In the genomic region with DNA sequence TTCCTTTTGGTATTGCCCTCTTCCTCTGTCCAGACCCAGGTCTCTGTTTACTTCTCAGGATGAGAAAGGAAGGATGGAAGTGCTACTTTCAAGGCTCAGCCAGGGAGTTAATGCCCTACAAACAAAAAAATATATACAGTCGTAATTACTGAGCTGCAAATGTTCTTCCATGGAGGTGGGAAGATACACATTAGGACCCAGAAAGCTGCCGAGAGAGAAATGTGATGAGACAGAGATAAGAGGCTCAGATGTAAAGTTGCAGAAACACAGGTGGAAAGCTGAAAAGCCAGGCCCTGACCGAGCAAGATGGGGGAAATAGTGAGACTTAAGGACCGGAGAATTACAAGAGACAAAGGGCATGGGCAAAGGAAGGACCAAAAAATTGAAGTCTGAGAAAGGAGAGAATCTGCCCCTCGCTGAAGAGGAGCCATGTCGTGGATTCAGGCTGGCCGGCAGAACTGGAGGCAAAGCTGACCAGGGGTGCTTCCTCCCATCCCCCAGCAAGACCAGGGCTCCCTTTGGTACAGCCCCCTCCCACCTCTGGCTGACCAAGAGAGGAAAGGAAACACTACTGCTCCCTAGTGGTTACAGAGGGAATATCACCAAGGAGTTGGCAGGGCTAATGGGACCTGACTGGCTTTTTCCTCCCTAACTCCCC, we compare ENCODE assay signal across 8 cellular contexts. TPM values are rescaled to one million over a fixed set of nuclear protein-coding genes. Genes with fewer than 3 reads are reported as not detected.
DNase-seq lines count a peak whose midpoint lies in the region; ATAC-seq, FAIRE-seq and TF ChIP-seq lines count a peak whose summit lies in the region.

No MANE protein-coding gene starts in this region.

- CTCF ChIA-PET in GM12878 (lab: Yijun Ruan, JAX) = interaction anchor here (0.8 to 11.4 kb wide), 15 partner anchors 9 to 214 kb away, joined by 3 to 131 read pairs (median 5); a partner anchor contains a TSS

- RAD21 ChIA-PET in GM12878 (lab: Charles Lee; ENCODE audit: unreplicated experiment) = interaction anchor here (0.6 to 2.3 kb wide), 4 partner anchors 19 to 61 kb away, joined by 3 to 10 read pairs (median 4); no protein-coding TSS in a partner anchor

- H3K27ac ChIP-seq in GM12878 (ENCODE audit: control insufficient read depth, insufficient read depth) (no peak overlapping the region), iPS-18a (ENCODE audit: low read length) (peak overlapping the region; percentile 95)

- SMC1A ChIA-PET in GM12878 (lab: Charles Lee; ENCODE audit: uncharacterized antibody, unreplicated experiment) = interaction anchor here (0.6 to 2.0 kb wide), 5 partner anchors 11 to 64 kb away, joined by 3 to 4 read pairs (median 4); no protein-coding TSS in a partner anchor

- H3K9ac ChIP-seq in GM12878 (ENCODE audit: control insufficient read depth, insufficient read depth, low read length) (no peak overlapping the region), iPS-18a (ENCODE audit: low read length) (peak overlapping the region; percentile 88)

- H3K36me3 Mint-ChIP-seq in stimulated activated effector memory CD8-positive, alpha-beta T cell treated with anti-CD3 and anti-CD28 coated beads, Interleukin-12 subunit alpha, Interleukin-12 subunit beta, amount 100 ng/mL, for 72 hours = no peaks in the 10 kb centered on the region

- no peak for TF ChIP-seq POLR2A in GM12878 (IDR thresholded peaks at IDR 0.05; ENCODE audit: low read depth, low read length)

- H3K9me3 ChIP-seq in GM12878 (replicated peaks; ENCODE audit: control insufficient read depth, insufficient read depth, low read length) = no peaks in the 10 kb centered on the region
- no peaks in the 10 kb centered on the region for H3K9me3 ChIP-seq in iPS-18a (ENCODE audit: control insufficient read depth, low read depth, low read length)

- TF ChIP-seq RAD21 in GM12878 (IDR thresholded peaks at IDR 0.05; ENCODE audit: insufficient read depth, low read depth, low read length) = peak; percentile 61

- H3K4me1 Mint-ChIP-seq in stimulated activated effector memory CD8-positive, alpha-beta T cell treated with anti-CD3 and anti-CD28 coated beads, Interleukin-12 subunit alpha, Interleukin-12 subunit beta, amount 100 ng/mL, for 72 hours = peaks cover 7% of the 10 kb centered on the region

- intact Hi-C loops in GM12878 (cut with micrococcal nuclease; ENCODE audit: unreplicated experiment) = loop anchor here (5.0 kb wide), 1 partner anchor 42 kb away; no protein-coding TSS in a partner anchor

- FAIRE-seq in GM12878 (lab: Jason Lieb, UNC) = peak; percentile 86

- no peak overlapping the region for H3K4me3 ChIP-seq in H7 (ENCODE audit: insufficient read depth, low read depth, low read length)
- no peak overlapping the region for H3K4me3 ChIP-seq in GM12878
- peak overlapping the region; percentile 75 for H3K4me3 ChIP-seq in iPS-18a (ENCODE audit: low read length)

- no peak overlapping the region for H3K27ac Mint-ChIP-seq in stimulated activated effector memory CD8-positive, alpha-beta T cell treated with anti-CD3 and anti-CD28 coated beads, Interleukin-12 subunit alpha, Interleukin-12 subunit beta, amount 100 ng/mL, for 72 hours

- POLR2A ChIA-PET in GM12878 (lab: Charles Lee) = no interaction called here

- no peak overlapping the region for H3K4me2 ChIP-seq in GM12878 (ENCODE audit: control insufficient read depth, insufficient read depth)

- H3K9me3 Mint-ChIP-seq in stimulated activated effector memory CD8-positive, alpha-beta T cell treated with anti-CD3 and anti-CD28 coated beads, Interleukin-12 subunit alpha, Interleukin-12 subunit beta, amount 100 ng/mL, for 72 hours = no peaks in the 10 kb centered on the region

- H3K4me1 ChIP-seq in GM12878 (ENCODE audit: control insufficient read depth, insufficient read depth, low read length) = no peaks in the 10 kb centered on the region
- peaks cover 29% of the 10 kb centered on the region for H3K4me1 ChIP-seq in iPS-18a (ENCODE audit: control insufficient read depth, low read depth, low read length)

- no peaks in the 10 kb centered on the region for H3K27me3 ChIP-seq in H7 (ENCODE audit: control insufficient read depth, insufficient read depth, low read length)
- H3K27me3 ChIP-seq in GM12878 (replicated peaks in 1 of 2; ENCODE audit: control insufficient read depth in 2 of 2, insufficient read depth in 2 of 2, low read length in 1 of 2) = no peaks in the 10 kb centered on the region
- H3K27me3 ChIP-seq in iPS-18a (ENCODE audit: control insufficient read depth, insufficient read depth, low read length) = no peaks in the 10 kb centered on the region

- peak; percentile 68 to 85 (median 84) for TF ChIP-seq CTCF in GM12878 (IDR thresholded peaks at IDR 0.05 in 2 of 3, conservative IDR thresholded peaks at IDR 0.05 in 1 of 3; ENCODE audit: control insufficient read depth in 2 of 3, extremely low read depth in 1 of 3, insufficient read depth in 1 of 3, low read depth in 3 of 3, low read length in 3 of 3)

- H4K20me1 ChIP-seq in GM12878 (ENCODE audit: control insufficient read depth, insufficient read depth) = no peaks in the 10 kb centered on the region

- DNase-seq in DMS53 (lab: John Stamatoyannopoulos, UW) (peak; percentile 51), H7 (peak; percentile 88), NCI-H345 treated with DMSO at 0.1 percent for 48 hours (lab: John Stamatoyannopoulos, UW; ENCODE audit: unreplicated experiment) (peak; percentile 29), GM12878 (ENCODE audit: low read depth, low spot score) (no peak), mesenteric fat pad (ENCODE audit: low spot score) (no peak)
- no peak for DNase-seq in stimulated activated effector memory CD8-positive, alpha-beta T cell treated with anti-CD3 and anti-CD28 coated beads, Interleukin-12 subunit alpha, Interleukin-12 subunit beta, amount 100 ng/mL, for 72 hours (ENCODE audit: low spot score in 2 of 2)
- no peak for DNase-seq in stimulated activated CD4-positive, alpha-beta T cell treated with anti-CD3 and anti-CD28 coated beads, Interleukin-12 subunit alpha, Interleukin-12 subunit beta, amount 100 ng/mL, for 4 hours

- ATAC-seq in GM12878 = peak; percentile 95
- ATAC-seq in stimulated activated effector memory CD8-positive, alpha-beta T cell treated with anti-CD3 and anti-CD28 coated beads, Interleukin-12 subunit alpha, Interleukin-12 subunit beta, amount 100 ng/mL, for 72 hours = peak; percentile 62

- H3K36me3 ChIP-seq in H7 (replicated peaks; ENCODE audit: control insufficient read depth, insufficient read depth, low read length) (peaks cover 10% of the 10 kb centered on the region), GM12878 (ENCODE audit: control insufficient read depth in 2 of 2, insufficient read depth in 2 of 2, low read length in 1 of 2) (no peaks in the 10 kb centered on the region), iPS-18a (ENCODE audit: control insufficient read depth, low read depth, low read length) (peaks cover 9% of the 10 kb centered on the region)

- 40% methylated on average over 7 of the region's 7 CpGs for WGBS in GM12878 (ENCODE audit: insufficient coverage, insufficient replicate concordance, low lambda C conversion rate, missing lambda C conversion rate)

- H3K4me3 Mint-ChIP-seq in stimulated activated effector memory CD8-positive, alpha-beta T cell treated with anti-CD3 and anti-CD28 coated beads, Interleukin-12 subunit alpha, Interleukin-12 subunit beta, amount 100 ng/mL, for 72 hours = no peak overlapping the region

- in situ Hi-C loops in GM12878 (cut with MboI) = no loop called here

- BruUV-seq in GM12878 (replicated peaks; lab: Mats Ljungman, UMichigan) = no TSS peak

- H2AFZ ChIP-seq in GM12878 (ENCODE audit: control insufficient read depth, low read depth, low read length) = no peak overlapping the region

- H3K79me2 ChIP-seq in GM12878 (ENCODE audit: control insufficient read depth, insufficient read depth, low read length) = no peaks in the 10 kb centered on the region

- TF ChIP-seq EP300 in GM12878 (IDR thresholded peaks at IDR 0.05; ENCODE audit: borderline replicate concordance in 1 of 2, control insufficient read depth in 1 of 2, low read depth in 2 of 2, low read length in 2 of 2) = no peak

RNA-seq across cellular contexts. Expression of a gene that starts 12.2 kb away (rescaled TPM):
- 2.2 and 3.4 TPM in 2 replicates for total RNA-seq in H7 (2014; rRNA removed; shearing (Covaris generic))
- 3.4 and 3.9 TPM in 2 replicates for total RNA-seq in GM12878 (2013; cell fraction: nucleolus; rRNA removed)
- total RNA-seq in GM12878 (2014; rRNA removed) (0.11 and 0.40 TPM in 2 replicates), GM12878 (2014; rRNA removed; fragmentation: Illumina TruSeq; extraction: Trizol) (0.14 and 0.54 TPM in 2 replicates), GM12878 (2021) (1.8 and 2.2 TPM in 2 replicates), mesenteric fat pad (3.1 TPM)
- 0.17 TPM for polyA plus RNA-seq in GM12878 (2011; ENCODE audit: low read depth)
- polyA plus RNA-seq in GM12878 (2011; rRNA removed) (0.10 and 0.42 TPM in 2 replicates), GM12878 (2014; fragmentation: Illumina TruSeq; extraction: Trizol) (0.19 and 0.56 TPM in 2 replicates), GM12878 (2014; fragmentation: Nextera tagmentation; extraction: Ambion mirVana) (1 to 10 TPM in 1 of 2 experiments, under 1 TPM in 1; 0.27 to 1.3 TPM), GM12878 (2014; rRNA removed) (0.32 and 0.72 TPM in 2 replicates), GM12878 (2016; fragmentation: Nextera tagmentation; extraction: Ambion mirVana) (1 to 10 TPM in 1 of 2 experiments, under 1 TPM in 1; 0.59 to 1.2 TPM)
- polyA plus RNA-seq in GM12878 (2011; cell fraction: cytosol; rRNA removed) = 0.13 TPM in 2 replicates
- polyA plus RNA-seq in GM12878 (2011; cell fraction: nucleus; rRNA removed) = 1.2 and 2.8 TPM in 2 replicates
- 0.84 and 0.97 TPM in 2 replicates for polyA plus RNA-seq in GM12878 (2012)
- 0.95 and 1.3 TPM in 2 replicates for polyA minus RNA-seq in GM12878 (2011; rRNA and poly(A)+ RNA removed)
- 0.53 and 0.83 TPM in 2 replicates for polyA minus RNA-seq in GM12878 (2011; cell fraction: cytosol; rRNA and poly(A)+ RNA removed)
- 1.7 and 2.7 TPM in 2 replicates for polyA minus RNA-seq in GM12878 (2011; cell fraction: nucleus; rRNA and poly(A)+ RNA removed)

RNA-seq across cellular contexts. Expression of a gene that starts 16.7 kb away (rescaled TPM):
- total RNA-seq in H7 (2014; rRNA removed; shearing (Covaris generic)) = 12.1 and 14.0 TPM in 2 replicates
- 16.2 and 23.2 TPM in 2 replicates for total RNA-seq in GM12878 (2013; cell fraction: nucleolus; rRNA removed)
- 10.4 and 16.9 TPM in 2 replicates for total RNA-seq in GM12878 (2014; rRNA removed)
- 7.8 and 8.2 TPM in 2 replicates for total RNA-seq in GM12878 (2014; rRNA removed; fragmentation: Illumina TruSeq; extraction: Trizol)
- 12.4 and 16.9 TPM in 2 replicates for total RNA-seq in GM12878 (2021)
- 5.1 TPM for polyA plus RNA-seq in GM12878 (2011; ENCODE audit: low read depth)
- polyA plus RNA-seq in GM12878 (2011; rRNA removed) = 3.0 and 4.5 TPM in 2 replicates
- polyA plus RNA-seq in GM12878 (2011; cell fraction: cytosol; rRNA removed) = 6.9 and 8.0 TPM in 2 replicates
- polyA plus RNA-seq in GM12878 (2011; cell fraction: nucleus; rRNA removed) = 9.9 and 14.0 TPM in 2 replicates
- polyA plus RNA-seq in GM12878 (2012) = 7.3 and 8.1 TPM in 2 replicates
- polyA plus RNA-seq in GM12878 (2014; fragmentation: Illumina TruSeq; extraction: Trizol) = 10.9 and 15.3 TPM in 2 replicates
- 1 to 10 TPM; 3.1 to 5.9 TPM for polyA plus RNA-seq in GM12878 (2014; fragmentation: Nextera tagmentation; extraction: Ambion mirVana)
- polyA plus RNA-seq in GM12878 (2014; rRNA removed) = 15.1 and 18.5 TPM in 2 replicates
- polyA plus RNA-seq in GM12878 (2016; fragmentation: Nextera tagmentation; extraction: Ambion mirVana) = 10 to 100 TPM; 17.8 to 24.9 TPM
- polyA minus RNA-seq in GM12878 (2011; rRNA and poly(A)+ RNA removed) = 5.3 and 10.1 TPM in 2 replicates
- 1.5 and 2.8 TPM in 2 replicates for polyA minus RNA-seq in GM12878 (2011; cell fraction: cytosol; rRNA and poly(A)+ RNA removed)
- 4.7 and 5.6 TPM in 2 replicates for polyA minus RNA-seq in GM12878 (2011; cell fraction: nucleus; rRNA and poly(A)+ RNA removed)
- 16.7 TPM for total RNA-seq in mesenteric fat pad

RNA-seq across cellular contexts. Expression of a gene that starts 28.3 kb away (rescaled TPM):
- 83.3 and 94.9 TPM in 2 replicates for total RNA-seq in H7 (2014; rRNA removed; shearing (Covaris generic))
- total RNA-seq in GM12878 (2013; cell fraction: nucleolus; rRNA removed) = 258 and 299 TPM in 2 replicates
- total RNA-seq in GM12878 (2014; rRNA removed) (74.6 and 74.9 TPM in 2 replicates), GM12878 (2014; rRNA removed; fragmentation: Illumina TruSeq; extraction: Trizol) (41.5 and 45.5 TPM in 2 replicates), GM12878 (2021) (110 and 135 TPM in 2 replicates), mesenteric fat pad (32.8 TPM)
- polyA plus RNA-seq in GM12878 (2011; ENCODE audit: low read depth) = 96.6 TPM
- polyA plus RNA-seq in GM12878 (2011; rRNA removed) (61.2 and 115 TPM in 2 replicates), GM12878 (2014; fragmentation: Illumina TruSeq; extraction: Trizol) (60.4 and 92.7 TPM in 2 replicates), GM12878 (2014; fragmentation: Nextera tagmentation; extraction: Ambion mirVana) (10 to 100 TPM; 55.6 to 65.5 TPM), GM12878 (2014; rRNA removed) (129 and 146 TPM in 2 replicates), GM12878 (2016; fragmentation: Nextera tagmentation; extraction: Ambion mirVana) (100 to 1,000 TPM; 114 to 122 TPM)
- polyA plus RNA-seq in GM12878 (2011; cell fraction: cytosol; rRNA removed) = 117 and 179 TPM in 2 replicates
- 1,109 and 1,353 TPM in 2 replicates for polyA plus RNA-seq in GM12878 (2011; cell fraction: nucleus; rRNA removed)
- polyA plus RNA-seq in GM12878 (2012) = 124 and 126 TPM in 2 replicates
- 117 and 189 TPM in 2 replicates for polyA minus RNA-seq in GM12878 (2011; rRNA and poly(A)+ RNA removed)
- 36.4 and 43.8 TPM in 2 replicates for polyA minus RNA-seq in GM12878 (2011; cell fraction: cytosol; rRNA and poly(A)+ RNA removed)
- 211 and 295 TPM in 2 replicates for polyA minus RNA-seq in GM12878 (2011; cell fraction: nucleus; rRNA and poly(A)+ RNA removed)

RNA-seq across cellular contexts. Expression of a gene that starts 39.3 kb away (rescaled TPM):
- total RNA-seq in H7 (2014; rRNA removed; shearing (Covaris generic)) = 1.4 and 2.0 TPM in 2 replicates
- total RNA-seq in GM12878 (2013; cell fraction: nucleolus; rRNA removed) = 18.3 and 18.9 TPM in 2 replicates
- total RNA-seq in GM12878 (2014; rRNA removed) (2.5 and 2.6 TPM in 2 replicates), GM12878 (2014; rRNA removed; fragmentation: Illumina TruSeq; extraction: Trizol) (3.0 and 3.2 TPM in 2 replicates), GM12878 (2021) (10.3 and 10.6 TPM in 2 replicates), mesenteric fat pad (1.1 TPM)
- 1.8 TPM for polyA plus RNA-seq in GM12878 (2011; ENCODE audit: low read depth)
- polyA plus RNA-seq in GM12878 (2011; rRNA removed) (6.8 and 8.4 TPM in 2 replicates), GM12878 (2014; fragmentation: Illumina TruSeq; extraction: Trizol) (4.2 and 5.5 TPM in 2 replicates), GM12878 (2014; fragmentation: Nextera tagmentation; extraction: Ambion mirVana) (under 1 TPM; 0.48 to 0.60 TPM), GM12878 (2014; rRNA removed) (6.7 and 7.1 TPM in 2 replicates), GM12878 (2016; fragmentation: Nextera tagmentation; extraction: Ambion mirVana) (1 to 10 TPM; 3.4 to 4.4 TPM)
- polyA plus RNA-seq in GM12878 (2011; cell fraction: cytosol; rRNA removed) = 7.9 and 9.8 TPM in 2 replicates
- 14.7 and 20.5 TPM in 2 replicates for polyA plus RNA-seq in GM12878 (2011; cell fraction: nucleus; rRNA removed)
- 3.2 and 3.6 TPM in 2 replicates for polyA plus RNA-seq in GM12878 (2012)
- 5.5 and 8.0 TPM in 2 replicates for polyA minus RNA-seq in GM12878 (2011; rRNA and poly(A)+ RNA removed)
- polyA minus RNA-seq in GM12878 (2011; cell fraction: cytosol; rRNA and poly(A)+ RNA removed) = 4.4 and 5.3 TPM in 2 replicates
- 4.1 and 6.8 TPM in 2 replicates for polyA minus RNA-seq in GM12878 (2011; cell fraction: nucleus; rRNA and poly(A)+ RNA removed)

Comparison
In these comparisons a context has a peak if more than half of its experiments do, and no peak if none do; other contexts are left out.
1. DNase-seq: peak in DMS53 (single experiment), H7 (single experiment) and NCI-H345 treated with DMSO at 0.1 percent for 48 hours (single experiment); none in GM12878 (single experiment), stimulated activated effector memory CD8-positive, alpha-beta T cell treated with anti-CD3 and anti-CD28 coated beads, Interleukin-12 subunit alpha, Interleukin-12 subunit beta, amount 100 ng/mL, for 72 hours (0 of 2), stimulated activated CD4-positive, alpha-beta T cell treated with anti-CD3 and anti-CD28 coated beads, Interleukin-12 subunit alpha, Interleukin-12 subunit beta, amount 100 ng/mL, for 4 hours (single experiment) and mesenteric fat pad (single experiment).